In genomic region chr1:27659497-27660299, GRCh38 we compare ENCODE assay signal across 8 cellular contexts. TPM values are rescaled to one million over a fixed set of nuclear protein-coding genes. Genes with fewer than 3 reads are reported as not detected.
DNase-seq lines count a peak whose midpoint lies in the region; ATAC-seq, FAIRE-seq and TF ChIP-seq lines count a peak whose summit lies in the region.

No MANE protein-coding gene starts in this region.

- peaks cover 55% of the 10 kb centered on the region for H3K4me1 Mint-ChIP-seq in central memory CD8-positive, alpha-beta T cell

- no peaks in the 10 kb centered on the region for H3K9me3 ChIP-seq in kidney (ENCODE audit: control insufficient read depth in 1 of 2, low read length in 2 of 2)

- H3K4me3 Mint-ChIP-seq in central memory CD8-positive, alpha-beta T cell = peak overlapping the region; percentile 80

- peaks cover 0 to 19% of the 10 kb centered on the region in 2 donors for H3K4me1 ChIP-seq in kidney (ENCODE audit: control insufficient read depth in 1 of 2, insufficient read depth in 1 of 2, low read depth in 1 of 2, low read length in 2 of 2)

- H3K36me3 Mint-ChIP-seq in central memory CD8-positive, alpha-beta T cell (ENCODE audit: insufficient read depth) = peaks cover 12% of the 10 kb centered on the region

- H3K27ac ChIP-seq in kidney (ENCODE audit: low read depth in 2 of 2, low read length in 2 of 2) = peak overlapping the region; percentile 43 to 76

- peak; percentile 68 for DNase-seq in 8988T
- DNase-seq in NCI-H2171 treated with DMSO at 0.1 percent for 48 hours (lab: John Stamatoyannopoulos, UW) = peak; percentile 76
- peak; percentile 92 for DNase-seq in activated CD4-positive, CD25-positive, alpha-beta regulatory T cell treated with anti-CD3 and anti-CD28 coated beads, Interleukin-2, amount 50 U/mL, for 72 hours
- DNase-seq in central memory CD8-positive, alpha-beta T cell (ENCODE audit: low spot score in 2 of 2) = peak; percentile 77 to 80
- DNase-seq in kidney = peak; percentile 97
- peak; percentile 63 to 78 for DNase-seq in stimulated activated CD4-positive, alpha-beta T cell treated with anti-CD3 and anti-CD28 coated beads, Interleukin-15, amount 100 ng/mL, for 1 hour (ENCODE audit: low read depth in 1 of 2, low spot score in 1 of 2)

- peak overlapping the region; percentile 8 to 59 for H3K9ac ChIP-seq in kidney (ENCODE audit: low read length in 2 of 2)

- no peaks in the 10 kb centered on the region for H3K9me3 Mint-ChIP-seq in central memory CD8-positive, alpha-beta T cell

- FAIRE-seq in kidney (lab: Jason Lieb, UNC) = no peak

- H3K4me3 ChIP-seq in kidney (ENCODE audit: low read length in 2 of 2) = peak overlapping the region; percentile 43 to 61

- TF ChIP-seq CTCF in kidney (IDR thresholded peaks at IDR 0.05; ENCODE audit: borderline replicate concordance, extremely low read depth, insufficient read depth) = no peak

- peak; percentile 55 for ATAC-seq in GM18520 (IDR thresholded peaks at IDR 0.05; ENCODE audit: unreplicated experiment)
- peak; percentile 64 for ATAC-seq in HG03045 (IDR thresholded peaks at IDR 0.05; ENCODE audit: unreplicated experiment)
- peak; percentile 76 for ATAC-seq in central memory CD8-positive, alpha-beta T cell (replicated peaks; ENCODE audit: extremely low read depth, poor library complexity, severe bottlenecking)

- H3K27me3 Mint-ChIP-seq in central memory CD8-positive, alpha-beta T cell = no peaks in the 10 kb centered on the region

- intact Hi-C loops in kidney (cut with DNase I) = loop anchor here (5.0 to 10.0 kb wide), 2 partner anchors 47 to 355 kb away; no protein-coding TSS in a partner anchor

- H3K27ac Mint-ChIP-seq in central memory CD8-positive, alpha-beta T cell (ENCODE audit: low read depth) = peak overlapping the region; percentile 94

- H3K36me3 ChIP-seq in kidney (ENCODE audit: control insufficient read depth in 1 of 2, insufficient read depth in 2 of 2, low read length in 2 of 2) = no peaks in the 10 kb centered on the region

RNA-seq across cellular contexts. Expression of gene IFI6, which starts 12.3 kb away (rescaled TPM):
- 69.5 TPM for total RNA-seq in kidney
- 148 TPM for polyA plus RNA-seq in kidney (ENCODE audit: insufficient read depth, low read depth, low replicate concordance)

RNA-seq across cellular contexts. Expression of gene FGR, which starts 24.7 kb away (rescaled TPM):
- total RNA-seq in kidney = 23.3 TPM
- 2.5 TPM for polyA plus RNA-seq in kidney (ENCODE audit: insufficient read depth, low read depth, low replicate concordance)

RNA-seq across cellular contexts. Expression of gene AHDC1, which starts 55.8 kb away (rescaled TPM):
- 48.2 TPM for total RNA-seq in kidney
- polyA plus RNA-seq in kidney (ENCODE audit: insufficient read depth, low read depth, low replicate concordance) = 8.5 TPM

Comparison
In these comparisons a context has a peak if more than half of its experiments do, and no peak if none do; other contexts are left out.
1. Peak in every context shown above with its lines: DNase-seq, ATAC-seq, H3K4me3 ChIP-seq and H3K27ac ChIP-seq.